In genomic region chr2:127879899-127880298, GRCh38 we compare ENCODE assay signal across 24 cellular contexts.
"Had no signal": no experiment of that assay in that cellular context is flagged by ENCODE, and none has a peak within 500 bp of the region (broad histone marks: within the 10 kb centered on the region; RNA-seq: fewer than 3 reads in every experiment).

No MANE protein-coding gene starts in this region.

- H3K27me3 ChIP-seq: MG63, SJSA1 had no signal

- H3K9me3 ChIP-seq: MG63, SJSA1 had no signal

- H3K4me2 ChIP-seq: KMS-11 had no signal

- H3K27ac ChIP-seq: KMS-11, SJSA1, SK-N-MC had no signal

- H3K9me3 Mint-ChIP-seq: IgD-negative memory B cell had no signal

- H3K27ac Mint-ChIP-seq: IgD-negative memory B cell had no signal

- H3K4me3 ChIP-seq: K562, MG63, SJSA1, SK-N-MC had no signal

- DNase-seq: Kasumi-1, MG63, NCI-H1092, NCI-H1105 treated with DMSO at 0.1 percent for 48 hours, NCI-H1417 treated with DMSO at 0.1 percent for 48 hours, NCI-H146, NCI-H1694 treated with DMSO at 0.1 percent for 48 hours, NCI-H1930, NCI-H2081, NCI-H2107, NCI-H226, NCI-H446, NCI-H510A, NCI-H524 treated with DMSO at 0.1 percent for 48 hours, NCI-H69, NCI-H774, Right ventricle myocardium superior, RPMI8226, SIG-M5 had no signal

- H3K9ac ChIP-seq: KMS-11 had no signal

- H3K27me3 Mint-ChIP-seq: IgD-negative memory B cell had no signal

- ATAC-seq: K562 had no signal

- H3K36me3 Mint-ChIP-seq: IgD-negative memory B cell had no signal
